Comparison of ENCODE assay signal across 9 cellular contexts in the genomic region with DNA sequence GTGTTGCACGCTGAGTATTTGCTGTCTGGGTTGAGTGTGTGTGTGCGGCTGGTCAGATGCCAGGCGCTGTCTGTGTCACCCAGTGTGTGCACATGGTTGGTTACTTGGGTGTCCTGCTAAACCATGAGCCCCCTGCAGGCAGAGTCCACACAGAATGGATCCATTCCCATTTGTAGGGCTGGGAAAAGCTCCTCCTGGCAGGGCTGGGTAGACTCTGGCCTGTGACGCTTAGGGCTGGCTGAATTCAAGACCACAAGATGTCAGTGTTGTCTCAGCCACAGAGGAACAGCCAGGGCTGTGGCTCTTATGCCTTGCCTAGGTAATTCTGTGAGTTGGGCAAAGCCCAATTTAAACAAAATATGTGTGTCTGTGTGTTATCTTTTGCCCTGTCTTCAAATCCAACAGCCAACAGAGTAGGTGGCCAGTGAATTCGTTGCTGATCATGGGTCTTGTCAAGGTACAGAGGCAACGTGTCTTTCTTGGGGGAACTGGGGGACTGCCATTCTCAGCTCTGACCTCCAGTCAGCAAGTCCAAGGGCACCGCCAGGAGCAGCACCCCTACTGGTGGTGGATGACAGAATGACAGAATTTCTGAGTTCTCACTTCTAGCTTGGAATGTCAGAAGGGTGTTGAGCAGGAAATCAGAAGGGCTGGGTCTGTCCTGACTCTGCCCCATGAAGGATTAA.
DNase-seq lines count a peak whose midpoint lies in the region; ATAC-seq and TF ChIP-seq lines count a peak whose summit lies in the region.
"Had no signal": no experiment of that assay in that cellular context is flagged by ENCODE, and none has a peak within 500 bp of the region (broad histone marks: within the 10 kb centered on the region; RNA-seq: fewer than 3 reads in every experiment).

No MANE protein-coding gene starts in this region.

- H3K36me3 ChIP-seq in OCI-LY3 (replicated peaks; ENCODE audit: low read depth, low read length) = no peaks in the 10 kb centered on the region
- H3K36me3 ChIP-seq: adrenal gland had no signal

- no peak overlapping the region for H3K4me2 ChIP-seq in OCI-LY3 (ENCODE audit: low read length)

- H3K4me1 ChIP-seq in OCI-LY3 (ENCODE audit: low read length) = no peaks in the 10 kb centered on the region
- H3K4me1 ChIP-seq: adrenal gland had no signal

- ATAC-seq in GM18861 (IDR thresholded peaks at IDR 0.05; ENCODE audit: unreplicated experiment) = peak; percentile 68

- no peak overlapping the region for H3K4me3 Mint-ChIP-seq in T-helper 2 cell treated with Interferon-gamma antibody and Interleukin-4, amounts not matched to agents 5 μg/mL and 100 μg/mL, for 36 hours

- no peak overlapping the region for H3K9ac ChIP-seq in OCI-LY3 (ENCODE audit: low read length)

- no peak overlapping the region for H3K4me3 ChIP-seq in OCI-LY3 (ENCODE audit: low read length)
- no peak overlapping the region for H3K4me3 ChIP-seq in retinal pigment epithelial cell (ENCODE audit: low read length)
- H3K4me3 ChIP-seq: adrenal gland had no signal

- DNase-seq in A172 (ENCODE audit: low spot score) (peak; percentile 21), HT-29 (ENCODE audit: low spot score) (peak; percentile 79), foreskin melanocyte (peak; percentile 8), retinal pigment epithelial cell (ENCODE audit: low read depth) (no peak), cortex of kidney (lab: John Stamatoyannopoulos, UW) (no peak)
- no peak for DNase-seq in T-helper 2 cell treated with Interferon-gamma antibody and Interleukin-4, amounts not matched to agents 5 μg/mL and 100 μg/mL, for 36 hours (ENCODE audit: low spot score)

- peak; percentile 48 for TF ChIP-seq CTCF in OCI-LY3 (IDR thresholded peaks at IDR 0.05; ENCODE audit: low read depth, low read length)
- TF ChIP-seq CTCF in retinal pigment epithelial cell (conservative IDR thresholded peaks at IDR 0.05; ENCODE audit: low read depth, low read length) = peak; percentile 24

- no peaks in the 10 kb centered on the region for H3K79me2 ChIP-seq in OCI-LY3 (ENCODE audit: low read length)

- no peaks in the 10 kb centered on the region for H3K36me3 Mint-ChIP-seq in T-helper 2 cell treated with Interferon-gamma antibody and Interleukin-4, amounts not matched to agents 5 μg/mL and 100 μg/mL, for 36 hours (ENCODE audit: low read depth)

- no peak overlapping the region for H2AFZ ChIP-seq in OCI-LY3 (ENCODE audit: low read depth, low read length)

- H3K27ac Mint-ChIP-seq in T-helper 2 cell treated with Interferon-gamma antibody and Interleukin-4, amounts not matched to agents 5 μg/mL and 100 μg/mL, for 36 hours = no peak overlapping the region

- H3K27me3 Mint-ChIP-seq in T-helper 2 cell treated with Interferon-gamma antibody and Interleukin-4, amounts not matched to agents 5 μg/mL and 100 μg/mL, for 36 hours (ENCODE audit: low read depth) = peaks cover 5% of the 10 kb centered on the region

- no peaks in the 10 kb centered on the region for H3K9me3 Mint-ChIP-seq in T-helper 2 cell treated with Interferon-gamma antibody and Interleukin-4, amounts not matched to agents 5 μg/mL and 100 μg/mL, for 36 hours

- no peak overlapping the region for H3K27ac ChIP-seq in OCI-LY3 (ENCODE audit: low read length)
- H3K27ac ChIP-seq: adrenal gland had no signal

- no peaks in the 10 kb centered on the region for H3K4me1 Mint-ChIP-seq in T-helper 2 cell treated with Interferon-gamma antibody and Interleukin-4, amounts not matched to agents 5 μg/mL and 100 μg/mL, for 36 hours (ENCODE audit: low read depth)

- peaks cover 6% of the 10 kb centered on the region; the same call in 1 of the 2 replicates for H3K27me3 ChIP-seq in OCI-LY3 (ENCODE audit: low read depth, low read length)
- H3K27me3 ChIP-seq: adrenal gland had no signal

- H3K9me3 ChIP-seq in OCI-LY3 (ENCODE audit: insufficient read depth, low read length) = no peaks in the 10 kb centered on the region
- H3K9me3 ChIP-seq: adrenal gland had no signal

- no peaks in the 10 kb centered on the region for H4K20me1 ChIP-seq in OCI-LY3 (ENCODE audit: insufficient read depth, low read length)

Comparison
In these comparisons a context has a peak if more than half of its experiments do, and no peak if none do; other contexts are left out.
1. DNase-seq: peak in A172 (single experiment), HT-29 (single experiment) and foreskin melanocyte (single experiment); none in retinal pigment epithelial cell (single experiment), T-helper 2 cell treated with Interferon-gamma antibody and Interleukin-4, amounts not matched to agents 5 μg/mL and 100 μg/mL, for 36 hours (single experiment) and cortex of kidney (single experiment).